In genomic region chr6:154541832-154542231, GRCh38 we compare ENCODE assay signal across 2 cellular contexts. TPM values are rescaled to one million over a fixed set of nuclear protein-coding genes. Genes with fewer than 3 reads are reported as not detected.
"Had no signal": no experiment of that assay in that cellular context is flagged by ENCODE, and none has a peak within 500 bp of the region (broad histone marks: within the 10 kb centered on the region; RNA-seq: fewer than 3 reads in every experiment).

No MANE protein-coding gene starts in this region.

RNA-seq across cellular contexts. Expression of gene CNKSR3, which starts 31.3 kb away (rescaled TPM):
- total RNA-seq: activated CD4-positive, alpha-beta memory T cell treated with anti-CD3 and anti-CD28 coated beads, Interleukin-2, amount 10 ng/mL, durations not matched to agents 7 days and 5 days; activated CD8-positive, alpha-beta memory T cell treated with anti-CD3 and anti-CD28 coated beads, Interleukin-2, amount 10 ng/mL, durations not matched to agents 7 days and 5 days had no signal
